In the genomic region with DNA sequence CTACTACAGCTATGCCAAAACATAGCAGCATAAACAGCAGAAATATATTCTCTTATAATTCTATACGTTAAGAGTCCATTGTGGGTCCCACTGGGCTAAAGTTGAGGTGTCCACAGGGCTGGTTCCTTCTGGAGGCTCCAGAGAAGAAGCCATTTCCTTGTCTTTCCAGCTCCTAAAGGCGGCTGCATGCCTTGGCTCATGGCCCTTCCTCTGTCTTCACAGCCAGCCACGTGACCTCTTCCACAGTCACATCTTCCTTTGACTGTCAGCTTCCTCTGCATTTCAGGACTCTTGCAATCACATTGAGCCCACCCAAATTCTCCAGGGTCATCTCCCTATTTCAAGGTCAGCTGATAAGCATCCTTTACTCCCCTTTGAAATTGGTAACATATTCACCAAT, we compare ENCODE assay signal across 1 cellular context.
A peak's percentile ranks its signal among the peaks of the same experiment; 100 is the strongest.
TF ChIP-seq lines count a peak whose summit lies in the region.

No MANE protein-coding gene starts in this region.

TF ChIP-seq in K562, 482 proteins besides CTCF, POLR2A, EP300 and RAD21:
- TF ChIP-seq USF2 (CRISPR knock-in tag; IDR thresholded peaks at IDR 0.05) (0 out of 2 replicates have a peak, but pooled peaks have one; percentile 11), ZKSCAN1 (IDR thresholded peaks at IDR 0.05; ENCODE audit: low read depth, low read length) (no peak)
